8 cellular contexts compared by ENCODE assay signal in the genomic region with DNA sequence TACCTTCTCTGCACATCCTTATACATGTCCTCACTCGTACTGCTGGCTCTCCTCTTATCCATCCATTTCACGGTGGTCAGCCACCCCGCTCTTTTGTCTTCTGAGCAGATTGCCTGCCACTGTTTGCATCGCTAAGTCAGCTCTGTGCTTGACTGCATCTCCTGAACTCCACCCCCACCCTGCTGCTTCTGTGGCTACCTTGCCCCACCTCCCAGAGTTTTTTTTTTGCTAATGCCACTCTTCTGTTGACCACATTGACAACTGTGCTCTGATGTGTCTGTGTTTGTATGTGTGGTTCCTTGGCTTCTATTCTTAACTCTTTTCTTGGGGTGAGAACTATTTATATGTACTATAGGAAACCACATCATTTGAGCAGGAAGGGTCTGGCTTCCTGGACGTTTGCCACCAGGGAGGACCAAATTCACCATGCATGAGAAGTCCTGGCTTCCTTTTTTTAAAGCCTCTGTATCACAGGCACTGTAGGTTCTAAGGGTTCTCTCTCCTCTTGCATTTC.
A peak's percentile ranks its signal among the peaks of the same experiment; 100 is the strongest.
DNase-seq lines count a peak whose midpoint lies in the region; ATAC-seq and TF ChIP-seq lines count a peak whose summit lies in the region.

No MANE protein-coding gene starts in this region.

- H3K27me3 ChIP-seq in WERI-Rb-1 (ENCODE audit: insufficient read depth, low read depth, severe bottlenecking) (no peaks in the 10 kb centered on the region), parathyroid adenoma (ENCODE audit: control insufficient read depth, insufficient read depth, low read length) (no peaks in the 10 kb centered on the region), tibial artery (peaks cover 0 to 10% of the 10 kb centered on the region in 2 donors)

- intact Hi-C loops in tibial artery (cut with DNase I; ENCODE audit: low total_unique reads), result no loop called here

- no peaks in the 10 kb centered on the region for H3K9me3 ChIP-seq in WERI-Rb-1 (ENCODE audit: severe bottlenecking)
- H3K9me3 ChIP-seq in parathyroid adenoma (ENCODE audit: control insufficient read depth, low read length), result no peaks in the 10 kb centered on the region
- H3K9me3 ChIP-seq in tibial artery, result no peaks in the 10 kb centered on the region

- H3K36me3 ChIP-seq in WERI-Rb-1, result no peaks in the 10 kb centered on the region
- no peaks in the 10 kb centered on the region for H3K36me3 ChIP-seq in parathyroid adenoma (ENCODE audit: control insufficient read depth, insufficient read depth, low read length)
- H3K36me3 ChIP-seq in tibial artery, result no peaks in the 10 kb centered on the region

- CTCF ChIA-PET in GM10248 (lab: Yijun Ruan, JAX), result interaction anchor here (2.4 to 2.8 kb wide), 2 partner anchors 12 to 125 kb away, joined by 6 to 10 read pairs; no protein-coding TSS in a partner anchor

- peak overlapping the region; percentile 21 for H3K4me2 ChIP-seq in parathyroid adenoma (ENCODE audit: low read length)

- ATAC-seq in GM19467 (IDR thresholded peaks at IDR 0.05; ENCODE audit: unreplicated experiment), result peak; percentile 79
- peak; percentile 88 for ATAC-seq in HG03439 (IDR thresholded peaks at IDR 0.05; ENCODE audit: unreplicated experiment)

- H3K27ac ChIP-seq in WERI-Rb-1 (no peak overlapping the region), parathyroid adenoma (no peak overlapping the region), tibial artery (no peak overlapping the region)

- TF ChIP-seq CTCF in GM10248 (IDR thresholded peaks at IDR 0.05; ENCODE audit: control extremely low read depth, extremely low read depth, low read depth, missing control alignments) (no peak), WERI-Rb-1 (IDR thresholded peaks at IDR 0.05; ENCODE audit: low read depth, low read length) (no peak), parathyroid adenoma (IDR thresholded peaks at IDR 0.05) (no peak), tibial artery (IDR thresholded peaks at IDR 0.05) (no peak)

- H2AFZ ChIP-seq in parathyroid adenoma, result no peak overlapping the region

- POLR2A ChIA-PET in GM10248 (lab: Yijun Ruan, JAX), result no interaction called here

- no peaks in the 10 kb centered on the region for H3K79me2 ChIP-seq in parathyroid adenoma

- DNase-seq in GM10248 (ENCODE audit: extremely low spot score) (peak; percentile 68), WERI-Rb-1 (peak; percentile 42), EL (no peak), tibial artery (no peak)
- DNase-seq in activated naive CD4-positive, alpha-beta T cell treated with Interleukin-2 at 50 U/mL for 16 hours, result no peak

- H3K4me1 ChIP-seq in parathyroid adenoma, result no peaks in the 10 kb centered on the region
- peaks cover 0 to 3% (median 0%) of the 10 kb centered on the region in 4 donors for H3K4me1 ChIP-seq in tibial artery

- H3K9ac ChIP-seq in parathyroid adenoma, result no peak overlapping the region

- H3K4me3 ChIP-seq in WERI-Rb-1 (ENCODE audit: low read depth, low read length) (no peak overlapping the region), parathyroid adenoma (ENCODE audit: low read depth, low read length) (no peak overlapping the region), tibial artery (no peak overlapping the region)

Comparison
In these comparisons a context has a peak if more than half of its experiments do, and no peak if none do; other contexts are left out.
1. DNase-seq: peak in GM10248 (single experiment) and WERI-Rb-1 (single experiment); none in EL (single experiment), tibial artery (0 of 2) and activated naive CD4-positive, alpha-beta T cell treated with Interleukin-2 at 50 U/mL for 16 hours (single experiment).